Comparison of ENCODE assay signal across 1 cellular context in the genomic region with DNA sequence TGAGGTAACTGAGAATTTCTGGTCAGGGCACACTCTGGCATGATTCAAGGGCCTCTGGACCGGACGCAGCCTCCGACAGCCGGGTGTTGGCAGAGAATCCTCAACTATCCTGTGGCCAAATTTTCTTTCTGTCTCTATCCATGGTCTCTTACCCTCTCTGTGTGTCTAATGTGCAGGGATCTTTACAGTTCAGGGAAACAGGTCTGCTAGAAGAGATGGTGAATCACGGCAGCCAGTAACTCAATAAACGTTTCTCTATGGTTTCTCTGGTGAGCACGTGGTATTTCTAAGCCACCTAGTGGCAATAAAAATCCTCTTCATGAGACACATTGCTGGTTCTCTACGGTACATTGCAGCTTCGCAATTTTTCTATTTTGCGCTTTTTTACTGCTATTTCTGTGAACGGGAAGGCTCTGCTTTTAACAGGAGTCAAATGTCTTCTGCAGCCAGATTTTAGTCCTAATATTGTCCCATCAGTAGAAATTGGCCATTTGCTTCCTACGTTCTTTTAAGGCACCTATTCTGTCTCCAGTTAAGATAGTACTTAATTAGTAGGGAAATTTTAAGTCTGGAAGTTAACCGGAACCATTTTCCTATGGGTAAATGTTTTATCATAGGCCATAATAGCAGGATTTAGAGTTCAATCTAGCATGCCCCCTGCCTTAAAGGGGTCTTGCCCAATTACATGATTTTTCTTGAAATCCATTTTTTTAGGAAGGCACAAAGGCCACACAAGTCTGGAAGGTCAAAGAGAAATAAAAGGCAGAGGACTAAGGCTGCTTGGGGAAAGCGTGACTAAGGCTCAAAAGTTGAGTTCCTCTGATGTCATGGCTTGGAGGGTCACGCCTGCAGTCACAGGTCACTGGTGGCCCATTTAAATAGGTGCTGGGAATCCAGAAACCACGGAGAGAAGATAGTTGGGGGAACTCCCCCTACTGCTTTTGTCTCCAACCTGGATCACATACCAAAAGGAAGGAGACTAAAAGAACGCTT.
TF ChIP-seq lines count a peak whose summit lies in the region.

No MANE protein-coding gene starts in this region.

TF ChIP-seq in K562, 482 proteins besides CTCF, POLR2A, EP300 and RAD21 (continued from another document):
- no peak for TF ChIP-seq TAF9B (IDR thresholded peaks at IDR 0.05; ENCODE audit: partially characterized antibody)
- no peak for TF ChIP-seq KLF16 (IDR thresholded peaks at IDR 0.05)
- TF ChIP-seq PCBP2 (IDR thresholded peaks at IDR 0.05; ENCODE audit: low read depth, low read length, poor library complexity, severe bottlenecking), result no peak
- TF ChIP-seq, protein P1, sequence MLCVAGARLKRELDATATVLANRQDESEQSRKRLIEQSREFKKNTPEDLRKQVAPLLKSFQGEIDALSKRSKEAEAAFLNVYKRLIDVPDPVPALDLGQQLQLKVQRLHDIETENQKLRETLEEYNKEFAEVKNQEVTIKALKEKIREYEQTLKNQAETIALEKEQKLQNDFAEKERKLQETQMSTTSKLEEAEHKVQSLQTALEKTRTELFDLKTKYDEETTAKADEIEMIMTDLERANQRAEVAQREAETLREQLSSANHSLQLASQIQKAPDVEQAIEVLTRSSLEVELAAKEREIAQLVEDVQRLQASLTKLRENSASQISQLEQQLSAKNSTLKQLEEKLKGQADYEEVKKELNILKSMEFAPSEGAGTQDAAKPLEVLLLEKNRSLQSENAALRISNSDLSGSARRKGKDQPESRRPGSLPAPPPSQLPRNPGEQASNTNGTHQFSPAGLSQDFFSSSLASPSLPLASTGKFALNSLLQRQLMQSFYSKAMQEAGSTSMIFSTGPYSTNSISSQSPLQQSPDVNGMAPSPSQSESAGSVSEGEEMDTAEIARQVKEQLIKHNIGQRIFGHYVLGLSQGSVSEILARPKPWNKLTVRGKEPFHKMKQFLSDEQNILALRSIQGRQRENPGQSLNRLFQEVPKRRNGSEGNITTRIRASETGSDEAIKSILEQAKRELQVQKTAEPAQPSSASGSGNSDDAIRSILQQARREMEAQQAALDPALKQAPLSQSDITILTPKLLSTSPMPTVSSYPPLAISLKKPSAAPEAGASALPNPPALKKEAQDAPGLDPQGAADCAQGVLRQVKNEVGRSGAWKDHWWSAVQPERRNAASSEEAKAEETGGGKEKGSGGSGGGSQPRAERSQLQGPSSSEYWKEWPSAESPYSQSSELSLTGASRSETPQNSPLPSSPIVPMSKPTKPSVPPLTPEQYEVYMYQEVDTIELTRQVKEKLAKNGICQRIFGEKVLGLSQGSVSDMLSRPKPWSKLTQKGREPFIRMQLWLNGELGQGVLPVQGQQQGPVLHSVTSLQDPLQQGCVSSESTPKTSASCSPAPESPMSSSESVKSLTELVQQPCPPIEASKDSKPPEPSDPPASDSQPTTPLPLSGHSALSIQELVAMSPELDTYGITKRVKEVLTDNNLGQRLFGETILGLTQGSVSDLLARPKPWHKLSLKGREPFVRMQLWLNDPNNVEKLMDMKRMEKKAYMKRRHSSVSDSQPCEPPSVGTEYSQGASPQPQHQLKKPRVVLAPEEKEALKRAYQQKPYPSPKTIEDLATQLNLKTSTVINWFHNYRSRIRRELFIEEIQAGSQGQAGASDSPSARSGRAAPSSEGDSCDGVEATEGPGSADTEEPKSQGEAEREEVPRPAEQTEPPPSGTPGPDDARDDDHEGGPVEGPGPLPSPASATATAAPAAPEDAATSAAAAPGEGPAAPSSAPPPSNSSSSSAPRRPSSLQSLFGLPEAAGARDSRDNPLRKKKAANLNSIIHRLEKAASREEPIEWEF (CRISPR knock-in tag; IDR thresholded peaks at IDR 0.05), result no peak
- no peak for TF ChIP-seq BMI1 (IDR thresholded peaks at IDR 0.05; ENCODE audit: low read length)
